17 cellular contexts compared by ENCODE assay signal in the genomic region with DNA sequence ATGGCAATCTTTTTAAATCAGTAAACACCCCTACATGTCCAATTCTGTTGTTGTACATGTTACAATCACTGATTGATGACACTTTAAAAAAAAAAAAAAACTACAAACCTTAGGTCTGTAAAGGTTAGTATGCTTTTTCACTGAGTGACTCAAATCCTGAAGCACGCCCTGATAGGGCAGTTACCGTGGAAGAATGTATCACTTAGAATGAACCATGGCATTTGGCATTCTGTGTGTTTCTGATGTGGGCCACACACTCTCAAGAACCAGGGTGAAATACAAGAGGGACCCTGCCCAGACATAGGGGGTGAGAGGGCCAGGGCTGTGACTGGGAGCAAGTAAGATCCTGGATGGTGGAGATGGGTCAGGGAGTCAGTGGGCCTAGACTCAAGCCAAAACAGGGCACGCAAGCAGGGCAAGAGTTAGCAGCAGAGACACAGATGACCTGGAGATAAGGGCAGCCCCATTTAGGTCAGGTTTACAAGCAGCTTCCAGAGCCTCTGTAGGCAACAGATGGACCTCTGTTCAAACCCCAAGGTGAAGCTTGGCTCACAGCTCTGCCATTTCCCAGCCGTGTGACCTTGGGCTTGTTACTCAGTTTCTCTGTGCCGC. TPM values are rescaled to one million over a fixed set of nuclear protein-coding genes. Genes with fewer than 3 reads are reported as not detected.
DNase-seq lines count a peak whose midpoint lies in the region; ATAC-seq, FAIRE-seq and TF ChIP-seq lines count a peak whose summit lies in the region.
"Had no signal": no experiment of that assay in that cellular context is flagged by ENCODE, and none has a peak within 500 bp of the region (broad histone marks: within the 10 kb centered on the region; RNA-seq: fewer than 3 reads in every experiment).

No MANE protein-coding gene starts in this region.

- no peak for TF ChIP-seq POLR2A in H54 (IDR thresholded peaks at IDR 0.05; ENCODE audit: low read depth, low read length)

- H3K4me3 Mint-ChIP-seq in T-cell = peak overlapping the region in 1 of 3 donors; percentile 48
- no peak overlapping the region for H3K4me3 Mint-ChIP-seq in brain
- H3K4me3 Mint-ChIP-seq: dendritic cell treated with granulocyte-macrophage colony-stimulating factor and Interleukin-4, amounts not matched to agents 40 ng/mL and 50 ng/mL, for 4 days; nephron progenitor cell had no signal

- CTCF ChIA-PET in T-cell (lab: Charles Lee) = no interaction called here

- peak overlapping the region; percentile 80 for H3K27ac ChIP-seq in smooth muscle cell (ENCODE audit: low read depth)
- H3K27ac ChIP-seq: thoracic aorta had no signal

- H3K79me2 ChIP-seq in smooth muscle cell (ENCODE audit: low read depth) = no peaks in the 10 kb centered on the region

- H3K27ac Mint-ChIP-seq in T-cell (peak overlapping the region; percentile 99 to 100), brain (peak overlapping the region in 3 of 5 experiments; percentile 20 to 37 (median 28))
- H3K27ac Mint-ChIP-seq: dendritic cell treated with granulocyte-macrophage colony-stimulating factor and Interleukin-4, amounts not matched to agents 40 ng/mL and 50 ng/mL, for 4 days had no signal

- peak overlapping the region; percentile 26 for H3K4me2 ChIP-seq in smooth muscle cell
- H3K4me2 ChIP-seq: A549 had no signal

- no peak overlapping the region for H3K4me3 ChIP-seq in smooth muscle cell
- H3K4me3 ChIP-seq: A549, thoracic aorta had no signal

- DNase-seq in activated CD4-positive, CD25-positive, alpha-beta regulatory T cell treated with anti-CD3 and anti-CD28 coated beads, Interleukin-2, amount 50 U/mL, for 72 hours = no peak
- DNase-seq in T-cell (no peak), smooth muscle cell (lab: John Stamatoyannopoulos, UW; ENCODE audit: unreplicated experiment) (no peak), cortex of kidney (lab: John Stamatoyannopoulos, UW) (no peak), H54 (ENCODE audit: insufficient read length, low spot score) (no peak), ACHN (no peak)
- DNase-seq: activated CD8-positive, alpha-beta memory T cell treated with anti-CD3 and anti-CD28 coated beads for 24 hours; amygdala; NCI-H1092; nephron progenitor cell; OCI-M1 had no signal

- 75% methylated on average over 5 of the region's 5 CpGs for WGBS in smooth muscle cell (ENCODE audit: low lambda C conversion rate)

- no peak for FAIRE-seq in H54 (lab: Jason Lieb, UNC)
- FAIRE-seq: A549 had no signal

- H3F3A ChIP-seq in smooth muscle cell (ENCODE audit: low read depth) = peaks cover 14% of the 10 kb centered on the region

- H4K20me1 ChIP-seq in smooth muscle cell (ENCODE audit: low read depth) = no peaks in the 10 kb centered on the region

- H3K4me1 ChIP-seq in smooth muscle cell (ENCODE audit: low read depth) = peaks cover 12% of the 10 kb centered on the region

- in situ Hi-C loops in ACHN (cut with HindIII; ENCODE audit: low pct_ligation_motif_present, low pct_unique_long_range_greater_than_20kb, low sequenced_read_pairs) = no loop called here

- H3K27me3 ChIP-seq in smooth muscle cell (ENCODE audit: low read depth) = no peaks in the 10 kb centered on the region

- H3K4me1 Mint-ChIP-seq in T-cell = peaks cover 25 to 72% (median 72%) of the 10 kb centered on the region in 3 donors
- H3K4me1 Mint-ChIP-seq in brain = peaks cover 56% of the 10 kb centered on the region

- TF ChIP-seq CTCF in brain (conservative IDR thresholded peaks at IDR 0.05) = no peak
- TF ChIP-seq CTCF in smooth muscle cell (IDR thresholded peaks at IDR 0.05; ENCODE audit: borderline replicate concordance, insufficient read depth, poor library complexity, severe bottlenecking) = no peak

- H3K9ac ChIP-seq in smooth muscle cell (ENCODE audit: low read depth) = no peak overlapping the region

- H3K27me3 Mint-ChIP-seq in T-cell = no peaks in the 10 kb centered on the region
- peaks cover 9% of the 10 kb centered on the region for H3K27me3 Mint-ChIP-seq in brain

- H3K9me3 ChIP-seq in smooth muscle cell (replicated peaks; ENCODE audit: low read depth) = no peaks in the 10 kb centered on the region
- H3K9me3 ChIP-seq: A549, thoracic aorta had no signal

- no peaks in the 10 kb centered on the region for H3K36me3 ChIP-seq in smooth muscle cell (ENCODE audit: low read depth)
- H3K36me3 ChIP-seq: thoracic aorta had no signal

- POLR2A ChIA-PET in T-cell (lab: Charles Lee) = no interaction called here

- H3K36me3 Mint-ChIP-seq in T-cell (no peaks in the 10 kb centered on the region), brain (no peaks in the 10 kb centered on the region)

- H2AFZ ChIP-seq in smooth muscle cell (ENCODE audit: low read depth) = no peak overlapping the region

- H3K9me3 Mint-ChIP-seq in T-cell (no peaks in the 10 kb centered on the region), brain (peaks cover 0 to 2% (median 0%) of the 10 kb centered on the region in 5 experiments)
- H3K9me3 Mint-ChIP-seq: dendritic cell treated with granulocyte-macrophage colony-stimulating factor and Interleukin-4, amounts not matched to agents 40 ng/mL and 50 ng/mL, for 4 days; nephron progenitor cell had no signal

- ATAC-seq in activated CD4-positive, CD25-positive, alpha-beta regulatory T cell treated with anti-CD3 and anti-CD28 coated beads, Interleukin-2, amount 50 U/mL, for 24 hours = peak; percentile 41 to 56
- no peak for ATAC-seq in T-cell (replicated peaks in 1 of 4)
- ATAC-seq: A549 had no signal

RNA-seq across cellular contexts. Expression of a gene that starts 47.6 kb away (rescaled TPM):
- total RNA-seq in T-cell = not detected
- not detected for polyA plus RNA-seq in brain (ENCODE audit: insufficient read depth, low read depth, low replicate concordance)
- not detected in 2 replicates for total RNA-seq in smooth muscle cell
- polyA plus RNA-seq in smooth muscle cell = not detected in 2 replicates
- total RNA-seq: liver, thoracic aorta had no signal
- polyA plus RNA-seq: A549, liver had no signal

Comparison
In these comparisons a context has a peak if more than half of its experiments do, and no peak if none do; other contexts are left out.
1. ATAC-seq: peak in activated CD4-positive, CD25-positive, alpha-beta regulatory T cell treated with anti-CD3 and anti-CD28 coated beads, Interleukin-2, amount 50 U/mL, for 24 hours (2 of 2); none in T-cell (0 of 4).